Comparison of ENCODE assay signal across 18 cellular contexts in genomic region chr9:110895141-110895912, GRCh38.
DNase-seq lines count a peak whose midpoint lies in the region; ATAC-seq and TF ChIP-seq lines count a peak whose summit lies in the region.
"Had no signal": no experiment of that assay in that cellular context is flagged by ENCODE, and none has a peak within 500 bp of the region (broad histone marks: within the 10 kb centered on the region; RNA-seq: fewer than 3 reads in every experiment).

No MANE protein-coding gene starts in this region.

- H3K9me3 ChIP-seq in left lung (no peaks in the 10 kb centered on the region), skeletal muscle satellite cell (replicated peaks; ENCODE audit: low read length) (no peaks in the 10 kb centered on the region)
- H3K9me3 ChIP-seq: pancreas had no signal

- H3K36me3 ChIP-seq in ACC112 (ENCODE audit: insufficient read depth, low read length) (peaks cover 13% of the 10 kb centered on the region), left lung (no peaks in the 10 kb centered on the region), skeletal muscle satellite cell (ENCODE audit: insufficient read depth, low read length) (peaks cover 31% of the 10 kb centered on the region)
- H3K36me3 ChIP-seq: pancreas had no signal

- DNase-seq in coronary artery (ENCODE audit: low spot score) (peak; percentile 77), left lung (peak in 1 of 2 donors; percentile 37), globus pallidus (ENCODE audit: low spot score) (no peak), NCI-H2171 (lab: John Stamatoyannopoulos, UW) (no peak)
- DNase-seq: activated CD8-positive, alpha-beta T cell treated with anti-CD3 and anti-CD28 coated beads for 36 hours; activated naive CD8-positive, alpha-beta T cell treated with anti-CD3 and anti-CD28 coated beads, Interleukin-2, amount 50 U/mL, for 24 hours; CD8-positive, alpha-beta T cell; immature natural killer cell; Karpas-422; NCI-H1436; NCI-H524 treated with DMSO at 0.1 percent for 48 hours had no signal

- H2AFZ ChIP-seq in ACC112 (ENCODE audit: low read length, unreplicated experiment) = no peak overlapping the region

- H3K79me2 ChIP-seq in ACC112 (ENCODE audit: control insufficient read depth, insufficient read depth, low read length, unreplicated experiment) = peaks cover 58% of the 10 kb centered on the region

- H3K4me1 ChIP-seq in ACC112 (ENCODE audit: control insufficient read depth, insufficient read depth, low read length, unreplicated experiment) (peaks cover 62% of the 10 kb centered on the region), left lung (peaks cover 0 to 7% of the 10 kb centered on the region in 2 donors), skeletal muscle satellite cell (ENCODE audit: control insufficient read depth, insufficient read depth, low read length) (peaks cover 54% of the 10 kb centered on the region)

- H3K27ac ChIP-seq in ACC112 (ENCODE audit: low read depth, low read length) (peak overlapping the region; percentile 12; the same call in 1 of the 2 replicates), coronary artery (peak overlapping the region; percentile 52 to 80), left lung (peak overlapping the region in 1 of 2 donors; percentile 55)
- H3K27ac ChIP-seq: pancreas, VCaP had no signal

- peak overlapping the region; percentile 5 for H3K9ac ChIP-seq in skeletal muscle satellite cell (ENCODE audit: low read depth, low read length)

- TF ChIP-seq CTCF in coronary artery (IDR thresholded peaks at IDR 0.05) (no peak), left lung (IDR thresholded peaks at IDR 0.05) (no peak)

- no peak overlapping the region for H3K4me2 ChIP-seq in skeletal muscle satellite cell (ENCODE audit: low read length)
- H3K4me2 ChIP-seq: A549 had no signal

- H3K4me3 ChIP-seq in ACC112 (ENCODE audit: low read depth, low read length) (no peak overlapping the region), coronary artery (no peak overlapping the region), left lung (no peak overlapping the region), skeletal muscle satellite cell (ENCODE audit: low read length) (no peak overlapping the region)
- H3K4me3 ChIP-seq: A549, pancreas had no signal

- ATAC-seq in left lung (peak; percentile 44), GM19455 (IDR thresholded peaks at IDR 0.05; ENCODE audit: unreplicated experiment) (no peak), HG02623 (IDR thresholded peaks at IDR 0.05; ENCODE audit: unreplicated experiment) (no peak)
- ATAC-seq: A549; activated CD8-positive, alpha-beta T cell treated with anti-CD3 and anti-CD28 coated beads for 36 hours; activated naive CD8-positive, alpha-beta T cell treated with anti-CD3 and anti-CD28 coated beads, Interleukin-2, amount 50 U/mL, for 24 hours; CD8-positive, alpha-beta T cell had no signal

- H3K27me3 ChIP-seq in ACC112 (ENCODE audit: insufficient read depth, low read length) (no peaks in the 10 kb centered on the region), left lung (no peaks in the 10 kb centered on the region), skeletal muscle satellite cell (ENCODE audit: control insufficient read depth, insufficient read depth, low read length) (no peaks in the 10 kb centered on the region)
- H3K27me3 ChIP-seq: pancreas had no signal

- intact Hi-C loops in left lung (cut with DNase I) = no loop called here
